18 cellular contexts compared by ENCODE assay signal in genomic region chr4:70836081-70836480, GRCh38. TPM values are rescaled to one million over a fixed set of nuclear protein-coding genes. Genes with fewer than 3 reads are reported as not detected.
DNase-seq lines count a peak whose midpoint lies in the region; ATAC-seq lines count a peak whose summit lies in the region.
"Had no signal": no experiment of that assay in that cellular context is flagged by ENCODE, and none has a peak within 500 bp of the region (broad histone marks: within the 10 kb centered on the region; RNA-seq: fewer than 3 reads in every experiment).

No MANE protein-coding gene starts in this region.

- no peaks in the 10 kb centered on the region for H3K27me3 ChIP-seq in trophoblast cell (ENCODE audit: insufficient read depth, low read length)
- H3K27me3 ChIP-seq: BLaER1, ovary, right atrium auricular region had no signal

- no peak overlapping the region for H3K4me2 ChIP-seq in trophoblast cell (ENCODE audit: low read length)

- WGBS in trophoblast cell (ENCODE audit: extremely low coverage, insufficient coverage, insufficient read length): no CpG with 5 or more reads among the region's 2 CpGs

- no peak overlapping the region for H2BK120ac ChIP-seq in trophoblast cell (ENCODE audit: insufficient read depth, low read length, poor library complexity)

- H3K9ac ChIP-seq in trophoblast cell (ENCODE audit: low read length): no peak overlapping the region
- H3K9ac ChIP-seq: BLaER1 had no signal

- no peak overlapping the region for H3K27ac Mint-ChIP-seq in activated T-cell treated with anti-CD3 and anti-CD28 coated beads, Interleukin-2, amount 50 U/mL, for 24 hours
- H3K27ac Mint-ChIP-seq in activated naive CD8-positive, alpha-beta T cell treated with anti-CD3 and anti-CD28 coated beads, Interleukin-2, amount 10 ng/mL, durations not matched to agents 7 days and 5 days: no peak overlapping the region
- H3K27ac Mint-ChIP-seq: effector memory CD8-positive, alpha-beta T cell had no signal

- H3K4me1 ChIP-seq in trophoblast cell (ENCODE audit: control insufficient read depth in 1 of 2, insufficient read depth in 2 of 2, low read length in 2 of 2): peaks cover 2 to 3% of the 10 kb centered on the region in 2 experiments

- DNase-seq in activated T-cell treated with anti-CD3 and anti-CD28 coated beads, Interleukin-2, amount 50 U/mL, for 24 hours: no peak
- DNase-seq in activated T-cell treated with anti-CD3 and anti-CD28 coated beads for 4 hours: no peak
- peak; percentile 24 for DNase-seq in KBM-7
- DNase-seq in activated naive CD8-positive, alpha-beta T cell treated with anti-CD3 and anti-CD28 coated beads, Interleukin-2, amount 10 ng/mL, durations not matched to agents 7 days and 5 days: no peak
- DNase-seq in trophoblast cell: no peak
- no peak for DNase-seq in EL
- DNase-seq: activated CD4-positive, alpha-beta T cell treated with anti-CD3 and anti-CD28 coated beads for 48 hours; activated CD8-positive, alpha-beta memory T cell treated with anti-CD3 and anti-CD28 coated beads, Interleukin-2, amount 50 U/mL, for 48 hours; activated naive CD4-positive, alpha-beta T cell treated with anti-CD3 and anti-CD28 coated beads, Interleukin-2, amount 10 ng/mL, durations not matched to agents 7 days and 5 days; effector memory CD8-positive, alpha-beta T cell; NCI-H2107; NCI-H510A treated with DMSO at 0.1 percent for 48 hours; ovary had no signal

- no peak overlapping the region for H3K18ac ChIP-seq in trophoblast cell (ENCODE audit: low read length)

- no peak overlapping the region for H2BK12ac ChIP-seq in trophoblast cell (ENCODE audit: low read length)

- H4K8ac ChIP-seq in trophoblast cell (ENCODE audit: low read depth, low read length): no peak overlapping the region

- no peaks in the 10 kb centered on the region for H3K27me3 Mint-ChIP-seq in activated T-cell treated with anti-CD3 and anti-CD28 coated beads, Interleukin-2, amount 50 U/mL, for 24 hours
- H3K27me3 Mint-ChIP-seq in activated naive CD8-positive, alpha-beta T cell treated with anti-CD3 and anti-CD28 coated beads, Interleukin-2, amount 10 ng/mL, durations not matched to agents 7 days and 5 days: no peaks in the 10 kb centered on the region
- H3K27me3 Mint-ChIP-seq: activated naive CD4-positive, alpha-beta T cell treated with anti-CD3 and anti-CD28 coated beads, Interleukin-2, amount 10 ng/mL, durations not matched to agents 7 days and 5 days; effector memory CD8-positive, alpha-beta T cell had no signal

- in situ Hi-C loops in KBM-7 (cut with MboI; ENCODE audit: low pct_unique_long_range_greater_than_20kb, low sequenced_read_pairs): no loop called here

- H3K27ac ChIP-seq in trophoblast cell (ENCODE audit: low read depth, low read length): no peak overlapping the region
- H3K27ac ChIP-seq: BLaER1, ovary, right atrium auricular region, thoracic aorta had no signal

- H3K79me1 ChIP-seq in trophoblast cell (ENCODE audit: low read length): peaks cover 10% of the 10 kb centered on the region

- H3K9me3 ChIP-seq in trophoblast cell (ENCODE audit: insufficient read depth, low read depth, low read length): no peaks in the 10 kb centered on the region
- H3K9me3 ChIP-seq: BLaER1, ovary, right atrium auricular region, thoracic aorta had no signal

- no peaks in the 10 kb centered on the region for H3K9me3 Mint-ChIP-seq in activated T-cell treated with anti-CD3 and anti-CD28 coated beads, Interleukin-2, amount 50 U/mL, for 24 hours
- no peaks in the 10 kb centered on the region for H3K9me3 Mint-ChIP-seq in activated naive CD8-positive, alpha-beta T cell treated with anti-CD3 and anti-CD28 coated beads, Interleukin-2, amount 10 ng/mL, durations not matched to agents 7 days and 5 days
- H3K9me3 Mint-ChIP-seq: activated naive CD4-positive, alpha-beta T cell treated with anti-CD3 and anti-CD28 coated beads, Interleukin-2, amount 10 ng/mL, durations not matched to agents 7 days and 5 days; effector memory CD8-positive, alpha-beta T cell had no signal

- H3K36me3 ChIP-seq in trophoblast cell (ENCODE audit: control insufficient read depth in 1 of 2, insufficient read depth in 2 of 2, low read length in 2 of 2): peaks cover 15 to 21% of the 10 kb centered on the region in 2 experiments
- H3K36me3 ChIP-seq: ovary had no signal

- POLR2A ChIA-PET in activated naive CD8-positive, alpha-beta T cell treated with anti-CD3 and anti-CD28 coated beads, Interleukin-2, amount 10 ng/mL, durations not matched to agents 7 days and 5 days (lab: Charles Lee): interaction anchor here (1.1 to 1.3 kb wide), 2 partner anchors 66 to 101 kb away, joined by 3 to 5 read pairs; partner anchors contain the start of gene MOB1B

- peaks cover 24% of the 10 kb centered on the region for H3K79me2 ChIP-seq in trophoblast cell (ENCODE audit: control insufficient read depth, insufficient read depth, low read length, poor library complexity)

- H4K12ac ChIP-seq in trophoblast cell (ENCODE audit: low read depth, low read length): no peak overlapping the region

- H3K4me3 ChIP-seq in trophoblast cell (ENCODE audit: low read depth, low read length): no peak overlapping the region
- H3K4me3 ChIP-seq: BLaER1, ovary, right atrium auricular region, thoracic aorta had no signal

- no peak overlapping the region for H4K91ac ChIP-seq in trophoblast cell (ENCODE audit: low read depth, low read length)

- H3K23ac ChIP-seq in trophoblast cell (ENCODE audit: low read length): no peak overlapping the region

- peaks cover 73% of the 10 kb centered on the region for H3K36me3 Mint-ChIP-seq in activated T-cell treated with anti-CD3 and anti-CD28 coated beads, Interleukin-2, amount 50 U/mL, for 24 hours (ENCODE audit: low read depth)
- H3K36me3 Mint-ChIP-seq in activated naive CD8-positive, alpha-beta T cell treated with anti-CD3 and anti-CD28 coated beads, Interleukin-2, amount 10 ng/mL, durations not matched to agents 7 days and 5 days: peaks cover 27% of the 10 kb centered on the region

- H3K14ac ChIP-seq in trophoblast cell (ENCODE audit: low read length): no peak overlapping the region

- peaks cover 32% of the 10 kb centered on the region for H3K4me1 Mint-ChIP-seq in activated T-cell treated with anti-CD3 and anti-CD28 coated beads, Interleukin-2, amount 50 U/mL, for 24 hours (ENCODE audit: low read depth)
- H3K4me1 Mint-ChIP-seq in activated naive CD8-positive, alpha-beta T cell treated with anti-CD3 and anti-CD28 coated beads, Interleukin-2, amount 10 ng/mL, durations not matched to agents 7 days and 5 days: peaks cover 16% of the 10 kb centered on the region

- H3K4me3 Mint-ChIP-seq in activated T-cell treated with anti-CD3 and anti-CD28 coated beads, Interleukin-2, amount 50 U/mL, for 24 hours: peak overlapping the region; percentile 97
- peak overlapping the region; percentile 97 for H3K4me3 Mint-ChIP-seq in activated naive CD8-positive, alpha-beta T cell treated with anti-CD3 and anti-CD28 coated beads, Interleukin-2, amount 10 ng/mL, durations not matched to agents 7 days and 5 days

- peak overlapping the region; percentile 48 for H3K4ac ChIP-seq in trophoblast cell (ENCODE audit: low read depth, low read length)

- no peak for ATAC-seq in activated naive CD8-positive, alpha-beta T cell treated with anti-CD3 and anti-CD28 coated beads, Interleukin-2, amount 10 ng/mL, durations not matched to agents 7 days and 5 days (ENCODE audit: low read depth)
- ATAC-seq in HG03159 (IDR thresholded peaks at IDR 0.05; ENCODE audit: unreplicated experiment) (no peak), HG03378 (IDR thresholded peaks at IDR 0.05; ENCODE audit: unreplicated experiment) (no peak)
- ATAC-seq: effector memory CD8-positive, alpha-beta T cell had no signal

- no peak overlapping the region for H2AK5ac ChIP-seq in trophoblast cell (ENCODE audit: low read length)

- no peak overlapping the region for H2BK5ac ChIP-seq in trophoblast cell (ENCODE audit: low read depth, low read length, poor library complexity)

- H2AFZ ChIP-seq in trophoblast cell (ENCODE audit: insufficient read depth, low read length, poor library complexity): no peak overlapping the region

RNA-seq across cellular contexts. Expression of gene GRSF1, which starts 3.6 kb away (rescaled TPM):
- 10 to 100 TPM; 58.6 to 61.0 TPM for total RNA-seq in activated naive CD8-positive, alpha-beta T cell treated with anti-CD3 and anti-CD28 coated beads, Interleukin-2, amount 10 ng/mL, durations not matched to agents 7 days and 5 days
- polyA plus RNA-seq in trophoblast cell (2013): 44.5 and 46.4 TPM in 2 replicates
